In genomic region chr11:118703563-118704106, GRCh38 we compare ENCODE assay signal across 17 cellular contexts. TPM values are rescaled to one million over a fixed set of nuclear protein-coding genes. Genes with fewer than 3 reads are reported as not detected.
DNase-seq lines count a peak whose midpoint lies in the region; ATAC-seq and TF ChIP-seq lines count a peak whose summit lies in the region.
"Had no signal": no experiment of that assay in that cellular context is flagged by ENCODE, and none has a peak within 500 bp of the region (broad histone marks: within the 10 kb centered on the region; RNA-seq: fewer than 3 reads in every experiment).

No MANE protein-coding gene starts in this region.

- H3K9me3 ChIP-seq in BLaER1, result peaks cover 13% of the 10 kb centered on the region
- peaks cover 0 to 2% of the 10 kb centered on the region in 2 donors for H3K9me3 ChIP-seq in lung (ENCODE audit: control insufficient read depth in 2 of 2, insufficient read depth in 1 of 2, low read length in 1 of 2)

- peaks cover 39% of the 10 kb centered on the region for H3K4me1 ChIP-seq in BLaER1
- H3K4me1 ChIP-seq in lung (ENCODE audit: control insufficient read depth in 2 of 2, insufficient read depth in 2 of 2, low read length in 2 of 2), result no peaks in the 10 kb centered on the region
- H3K4me1 ChIP-seq in foreskin keratinocyte, result no peaks in the 10 kb centered on the region
- H3K4me1 ChIP-seq: breast epithelium had no signal

- WGBS in lung, 2 donors, result 81 to 90% methylated on average over 5 of the region's 5 CpGs

- peak; percentile 64 for DNase-seq in GM12865 (ENCODE audit: low read depth)
- peak; percentile 17 for DNase-seq in SK-MEL-5 (ENCODE audit: low read depth, low spot score)
- DNase-seq in lung (ENCODE audit: low spot score), result peak; percentile 49
- DNase-seq in foreskin keratinocyte, result no peak
- DNase-seq in activated T-cell treated with anti-CD3 and anti-CD28 coated beads, Interleukin-2, amount 50 U/mL, for 1 hour, result no peak
- DNase-seq in UCSD-AML1 (lab: John Stamatoyannopoulos, UW; ENCODE audit: unreplicated experiment), result no peak
- DNase-seq: foreskin melanocyte; HCEC 1CT; stimulated activated CD4-positive, alpha-beta T cell treated with anti-CD3 and anti-CD28 coated beads, Interleukin-2, amount 100 ng/mL, for 48 hours; T-helper 2 cell had no signal

- H3K27ac ChIP-seq in BLaER1 (no peak overlapping the region), lung (ENCODE audit: low read depth in 1 of 2, low read length in 1 of 2) (peak overlapping the region in 1 of 2 donors; percentile 10), foreskin keratinocyte (no peak overlapping the region)
- H3K27ac ChIP-seq: breast epithelium had no signal

- no peaks in the 10 kb centered on the region for H4K20me1 ChIP-seq in BLaER1

- TF ChIP-seq CTCF in GM12865 (IDR thresholded peaks at IDR 0.05; ENCODE audit: insufficient read depth, low read depth, low read length, missing control alignments) (no peak), lung (IDR thresholded peaks at IDR 0.05; ENCODE audit: control extremely low read depth, extremely low read depth) (no peak), foreskin keratinocyte (conservative IDR thresholded peaks at IDR 0.05) (no peak)

- peak overlapping the region; percentile 1; the same call in 1 of the 2 replicates for H3K4me2 ChIP-seq in BLaER1

- no peak overlapping the region for H3K9ac ChIP-seq in BLaER1

- ATAC-seq in lung (ENCODE audit: insufficient read depth, low FRiP score) (no peak), GM19463 (IDR thresholded peaks at IDR 0.05; ENCODE audit: unreplicated experiment) (no peak), foreskin keratinocyte (no peak)
- ATAC-seq: stimulated activated effector memory CD8-positive, alpha-beta T cell treated with anti-CD3 and anti-CD28 coated beads, Interleukin-12 subunit alpha, Interleukin-12 subunit beta, amount 100 ng/mL, for 72 hours had no signal

- H3K27me3 ChIP-seq in BLaER1 (no peaks in the 10 kb centered on the region), lung (ENCODE audit: control insufficient read depth, insufficient read depth) (no peaks in the 10 kb centered on the region), foreskin keratinocyte (no peaks in the 10 kb centered on the region)
- H3K27me3 ChIP-seq: breast epithelium had no signal

- in situ Hi-C loops in SK-MEL-5 (cut with HindIII; ENCODE audit: low pct_unique_long_range_greater_than_20kb, low sequenced_read_pairs), result loop anchor here (10.0 kb wide), 1 partner anchor 91 kb away; the partner anchor contains the start of gene DDX6

- H3K4me3 ChIP-seq in BLaER1 (no peak overlapping the region), GM12865 (ENCODE audit: low read depth, low read length) (no peak overlapping the region), lung (no peak overlapping the region)
- H3K4me3 ChIP-seq: breast epithelium had no signal

- H3K36me3 ChIP-seq in BLaER1 (no peaks in the 10 kb centered on the region), lung (ENCODE audit: control insufficient read depth in 2 of 2, insufficient read depth in 2 of 2, low read length in 2 of 2) (no peaks in the 10 kb centered on the region)
- H3K36me3 ChIP-seq: breast epithelium had no signal

RNA-seq across cellular contexts. Expression of gene TREH, which starts 24.2 kb away (rescaled TPM):
- total RNA-seq in SK-MEL-5 (2014; rRNA removed; shearing (Covaris generic)), result 0.03 and 0.13 TPM in 2 replicates
- not detected in 2 replicates for polyA plus RNA-seq in SK-MEL-5 (2015; cell fraction: cytosol; rRNA removed)
- not detected in 2 replicates for polyA plus RNA-seq in SK-MEL-5 (2015; cell fraction: nucleus; rRNA removed)
- total RNA-seq in lung (under 1 TPM in 1 of 2 donors, not detected in 1; 0.17 TPM), foreskin keratinocyte (not detected in 2 replicates)
- polyA plus RNA-seq in lung (1 to 10 TPM in 1 of 2 donors, under 1 TPM in 1; 0.19 to 1.1 TPM), foreskin keratinocyte (0.07 and 0.09 TPM in 2 replicates)
- total RNA-seq: activated CD8-positive, alpha-beta memory T cell treated with anti-CD3 and anti-CD28 coated beads for 36 hours; breast epithelium; M059J; pulmonary artery endothelial cell had no signal

Comparison
In these comparisons a context has a peak if more than half of its experiments do, and no peak if none do; other contexts are left out.
1. DNase-seq: peak in GM12865 (single experiment), SK-MEL-5 (single experiment) and lung (single experiment); none in foreskin keratinocyte (0 of 2), activated T-cell treated with anti-CD3 and anti-CD28 coated beads, Interleukin-2, amount 50 U/mL, for 1 hour (single experiment) and UCSD-AML1 (single experiment).